Comparison of ENCODE assay signal across 23 cellular contexts in genomic region chr5:60360355-60360754, GRCh38.
"Had no signal": no experiment of that assay in that cellular context is flagged by ENCODE, and none has a peak within 500 bp of the region (broad histone marks: within the 10 kb centered on the region; RNA-seq: fewer than 3 reads in every experiment).

No MANE protein-coding gene starts in this region.

- H3K9me3 ChIP-seq: colonic mucosa, esophagus squamous epithelium, gastrocnemius medialis, heart right ventricle, left lung, lower lobe of right lung had no signal

- H3K9me3 Mint-ChIP-seq: dendritic cell treated with granulocyte-macrophage colony-stimulating factor and Interleukin-4, amounts not matched to agents 40 ng/mL and 50 ng/mL, for 4 days; endodermal cell had no signal

- H3K4me3 ChIP-seq: colonic mucosa, esophagus squamous epithelium, gastrocnemius medialis, heart right ventricle, left lung, lower lobe of right lung had no signal

- ATAC-seq: effector memory CD8-positive, alpha-beta T cell; esophagus mucosa; gastrocnemius medialis; heart right ventricle; left cardiac atrium; left lung; left ventricle myocardium superior; lower lobe of right lung had no signal

- H3K27ac Mint-ChIP-seq: dendritic cell treated with granulocyte-macrophage colony-stimulating factor and Interleukin-4, amounts not matched to agents 40 ng/mL and 50 ng/mL, for 4 days; effector memory CD8-positive, alpha-beta T cell; endodermal cell had no signal

- H3K36me3 ChIP-seq: colonic mucosa, esophagus squamous epithelium, gastrocnemius medialis, heart right ventricle, left lung, lower lobe of right lung had no signal

- H3K27ac ChIP-seq: colonic mucosa, epithelial cell of prostate, esophagus squamous epithelium, gastrocnemius medialis, heart right ventricle, left lung, lower lobe of right lung had no signal

- H3K27me3 ChIP-seq: colonic mucosa, esophagus squamous epithelium, gastrocnemius medialis, heart right ventricle, left lung had no signal

- H3K27me3 Mint-ChIP-seq: dendritic cell treated with granulocyte-macrophage colony-stimulating factor and Interleukin-4, amounts not matched to agents 40 ng/mL and 50 ng/mL, for 4 days; effector memory CD8-positive, alpha-beta T cell had no signal

- H3K4me3 Mint-ChIP-seq: dendritic cell treated with granulocyte-macrophage colony-stimulating factor and Interleukin-4, amounts not matched to agents 40 ng/mL and 50 ng/mL, for 4 days; effector memory CD8-positive, alpha-beta T cell; endodermal cell had no signal

- DNase-seq: colonic mucosa; cortex of kidney; effector CD8-positive, alpha-beta T cell; effector memory CD8-positive, alpha-beta T cell; endodermal cell; erythroblast; esophagus squamous epithelium; foreskin fibroblast; foreskin melanocyte; gastrocnemius medialis; glutamatergic neuron; head of caudate nucleus; heart right ventricle; hippocampal formation; left cardiac atrium; left lung; left ventricle myocardium superior; lower lobe of right lung; mesenchymal stem cell; midbrain had no signal

- H3K4me1 ChIP-seq: colonic mucosa, esophagus squamous epithelium, gastrocnemius medialis, heart right ventricle, left lung, lower lobe of right lung had no signal
